6 cellular contexts compared by ENCODE assay signal in the genomic region with DNA sequence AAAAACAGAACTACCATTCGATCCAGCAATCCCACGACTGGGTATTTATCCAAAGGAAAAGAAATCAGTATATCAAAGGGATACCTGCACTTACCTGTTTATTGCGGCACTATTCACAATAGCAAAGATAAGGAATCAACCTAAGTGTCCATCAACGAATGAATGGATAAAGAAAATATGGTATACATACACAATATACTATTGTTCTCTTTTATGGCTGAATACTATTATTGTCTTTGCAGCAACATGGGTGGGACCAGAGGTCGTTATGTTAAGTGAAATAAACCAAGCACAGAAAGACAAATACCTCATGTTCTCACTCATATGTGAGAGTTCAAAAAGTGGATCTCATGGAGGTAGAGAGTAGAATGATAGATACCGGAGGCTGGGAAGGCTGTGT.
"Had no signal": no experiment of that assay in that cellular context is flagged by ENCODE, and none has a peak within 500 bp of the region (broad histone marks: within the 10 kb centered on the region; RNA-seq: fewer than 3 reads in every experiment).

No MANE protein-coding gene starts in this region.

- H3K4me1 Mint-ChIP-seq: IgD-negative memory B cell had no signal

- H3K27ac Mint-ChIP-seq: GM23338, IgD-negative memory B cell had no signal

- ATAC-seq: GM23338, HepG2 had no signal

- H3K4me3 Mint-ChIP-seq: GM23338, H9, IgD-negative memory B cell had no signal

- H3K36me3 Mint-ChIP-seq: IgD-negative memory B cell had no signal

- H3K4me3 ChIP-seq: GM23338 had no signal

- H3K27ac ChIP-seq: HL-60 had no signal

- DNase-seq: H9, HCEC 1CT had no signal
